Comparison of ENCODE assay signal across 33 cellular contexts in genomic region chr19:50020481-50020880, GRCh38. TPM values are rescaled to one million over a fixed set of nuclear protein-coding genes. Genes with fewer than 3 reads are reported as not detected.
DNase-seq lines count a peak whose midpoint lies in the region; FAIRE-seq and TF ChIP-seq lines count a peak whose summit lies in the region.
"Had no signal": no experiment of that assay in that cellular context is flagged by ENCODE, and none has a peak within 500 bp of the region (broad histone marks: within the 10 kb centered on the region; RNA-seq: fewer than 3 reads in every experiment).

No MANE protein-coding gene starts in this region.

- dilution Hi-C loops in endothelial cell of umbilical vein (cut with MboI; ENCODE audit: extremely low pct_ligation_motif_present, low sequenced_read_pairs), result no loop called here

- peaks cover 62% of the 10 kb centered on the region for H3K36me3 Mint-ChIP-seq in activated T-cell treated with anti-CD3 and anti-CD28 coated beads, Interleukin-2, amount 50 U/mL, for 24 hours (ENCODE audit: low read depth)

- no peaks in the 10 kb centered on the region for H3K27me3 ChIP-seq in endothelial cell of umbilical vein (ENCODE audit: control insufficient read depth in 2 of 2, insufficient read depth in 2 of 2, low read length in 2 of 2)
- H3K27me3 ChIP-seq: BE2C, left lung, upper lobe of right lung had no signal

- TF ChIP-seq POLR2A in endothelial cell of umbilical vein (IDR thresholded peaks at IDR 0.05; ENCODE audit: low read depth, low read length), result no peak

- peaks cover 4 to 6% of the 10 kb centered on the region in 2 experiments for H3K36me3 ChIP-seq in endothelial cell of umbilical vein (ENCODE audit: control insufficient read depth in 2 of 2, extremely low read depth in 1 of 2, insufficient read depth in 2 of 2, low read length in 2 of 2)

- no peak for TF ChIP-seq CTCF in endothelial cell of umbilical vein (IDR thresholded peaks at IDR 0.05; ENCODE audit: extremely low read depth in 1 of 2, insufficient read depth in 1 of 2, low read depth in 1 of 2, low read length in 2 of 2)

- CTCF ChIA-PET in endothelial cell of umbilical vein (lab: Charles Lee), result no interaction called here

- POLR2A ChIA-PET in endothelial cell of umbilical vein (lab: Charles Lee), result no interaction called here

- H4K20me1 ChIP-seq in endothelial cell of umbilical vein (replicated peaks; ENCODE audit: control insufficient read depth, extremely low read depth, insufficient read depth, low read length), result no peaks in the 10 kb centered on the region

- FAIRE-seq in endothelial cell of umbilical vein (lab: Jason Lieb, UNC), result peak; percentile 83
- FAIRE-seq: H1 had no signal

- H3K9ac ChIP-seq in endothelial cell of umbilical vein (replicated peaks; ENCODE audit: extremely low read depth, insufficient read depth, low read length), result no peak overlapping the region

- H3K9me1 ChIP-seq in endothelial cell of umbilical vein (replicated peaks; ENCODE audit: control insufficient read depth, extremely low read depth, insufficient read depth, low read length), result no peaks in the 10 kb centered on the region

- H3K27me3 Mint-ChIP-seq in activated T-cell treated with anti-CD3 and anti-CD28 coated beads, Interleukin-2, amount 50 U/mL, for 24 hours, result no peaks in the 10 kb centered on the region
- H3K27me3 Mint-ChIP-seq: activated naive CD8-positive, alpha-beta T cell treated with anti-CD3 and anti-CD28 coated beads, Interleukin-2, amount 10 ng/mL, durations not matched to agents 7 days and 5 days had no signal

- H2AFZ ChIP-seq in endothelial cell of umbilical vein (ENCODE audit: low read depth, low read length), result no peak overlapping the region

- H3K79me2 ChIP-seq in endothelial cell of umbilical vein (ENCODE audit: control insufficient read depth, insufficient read depth, low read length), result peaks cover 18% of the 10 kb centered on the region

- intact Hi-C loops in endothelial cell of umbilical vein (cut with micrococcal nuclease), result no loop called here

- no TSS peak for BruUV-seq in endothelial cell of umbilical vein (replicated peaks; lab: Mats Ljungman, UMichigan)

- no peak for DNase-seq in activated T-cell treated with anti-CD3 and anti-CD28 coated beads, Interleukin-2, amount 50 U/mL, for 24 hours
- DNase-seq in activated T-cell treated with anti-CD3 and anti-CD28 coated beads, Interleukin-2, amount 50 U/mL, for 1 hour, result no peak
- DNase-seq in NCI-H2196 treated with DMSO at 0.1 percent for 48 hours (lab: John Stamatoyannopoulos, UW; ENCODE audit: unreplicated experiment) (peak; percentile 33), endothelial cell of umbilical vein (ENCODE audit: low read depth, low spot score) (peak; percentile 16), renal cortical epithelial cell (ENCODE audit: low read depth) (peak; percentile 93), activated gamma-delta T cell (lab: John Stamatoyannopoulos, UW) (no peak), NCI-H226 (no peak), NCI-H1694 treated with DMSO at 0.1 percent for 48 hours (lab: John Stamatoyannopoulos, UW) (no peak)
- DNase-seq: activated CD4-positive, CD25-positive, alpha-beta regulatory T cell; activated naive CD8-positive, alpha-beta T cell treated with anti-CD3 and anti-CD28 coated beads, Interleukin-2, amount 10 ng/mL, durations not matched to agents 7 days and 5 days; activated T-cell treated with anti-CD3 and anti-CD28 coated beads, Interleukin-2, amount 50 U/mL, for 4 hours; BE2C; cerebellar nuclear complex; DND-41; KG1; left lung; MV-4-11; naive thymus-derived CD4-positive, alpha-beta T cell; NCI-H146; NCI-H2227 treated with DMSO at 0.1 percent for 48 hours; NCI-H82; OCI-M1; retina; Right ventricle myocardium superior; stimulated activated CD4-positive, alpha-beta T cell treated with anti-CD3 and anti-CD28 coated beads, Interleukin-2, amount 100 ng/mL, for 24 hours; substantia nigra; T1000; upper lobe of right lung had no signal

- H3K4me3 Mint-ChIP-seq in activated T-cell treated with anti-CD3 and anti-CD28 coated beads, Interleukin-2, amount 50 U/mL, for 24 hours, result no peak overlapping the region
- H3K4me3 Mint-ChIP-seq: activated naive CD8-positive, alpha-beta T cell treated with anti-CD3 and anti-CD28 coated beads, Interleukin-2, amount 10 ng/mL, durations not matched to agents 7 days and 5 days; activated T-cell treated with anti-CD3 and anti-CD28 coated beads, Interleukin-2, amount 50 U/mL, for 4 hours had no signal

- peak overlapping the region; percentile 73 for H3K27ac Mint-ChIP-seq in activated T-cell treated with anti-CD3 and anti-CD28 coated beads, Interleukin-2, amount 50 U/mL, for 24 hours
- H3K27ac Mint-ChIP-seq: activated naive CD8-positive, alpha-beta T cell treated with anti-CD3 and anti-CD28 coated beads, Interleukin-2, amount 10 ng/mL, durations not matched to agents 7 days and 5 days had no signal

- H3K9me3 Mint-ChIP-seq in activated T-cell treated with anti-CD3 and anti-CD28 coated beads, Interleukin-2, amount 50 U/mL, for 24 hours, result no peaks in the 10 kb centered on the region
- H3K9me3 Mint-ChIP-seq: activated T-cell treated with anti-CD3 and anti-CD28 coated beads, Interleukin-2, amount 50 U/mL, for 4 hours had no signal

- no peak overlapping the region for H3K27ac ChIP-seq in endothelial cell of umbilical vein (ENCODE audit: insufficient read depth, low read depth, low read length)
- H3K27ac ChIP-seq: epithelial cell of prostate, left lung, upper lobe of right lung had no signal

- peaks cover 38% of the 10 kb centered on the region for H3K4me1 Mint-ChIP-seq in activated T-cell treated with anti-CD3 and anti-CD28 coated beads, Interleukin-2, amount 50 U/mL, for 24 hours (ENCODE audit: low read depth)

- no peak overlapping the region for H3K4me3 ChIP-seq in endothelial cell of umbilical vein (replicated peaks in 1 of 3; ENCODE audit: insufficient read depth in 1 of 3, low read depth in 1 of 3, low read length in 3 of 3)
- H3K4me3 ChIP-seq: left lung, smooth muscle cell, upper lobe of right lung had no signal

- H3K9me3 ChIP-seq in endothelial cell of umbilical vein (replicated peaks; ENCODE audit: control insufficient read depth, insufficient read depth, low read length), result no peaks in the 10 kb centered on the region
- H3K9me3 ChIP-seq: BE2C, left lung, upper lobe of right lung had no signal

- no peak overlapping the region for H3K4me2 ChIP-seq in endothelial cell of umbilical vein (ENCODE audit: insufficient read depth, low read length)
- H3K4me2 ChIP-seq: smooth muscle cell had no signal

- H3K4me1 ChIP-seq in endothelial cell of umbilical vein (ENCODE audit: control insufficient read depth, extremely low read depth, insufficient read depth, low read length), result peaks cover 7% of the 10 kb centered on the region
- H3K4me1 ChIP-seq: BE2C had no signal

TF ChIP-seq in endothelial cell of umbilical vein, 7 proteins besides CTCF, POLR2A, EP300 and RAD21:
- no peak for TF ChIP-seq JUN (IDR thresholded peaks at IDR 0.05; ENCODE audit: borderline replicate concordance, insufficient read depth, insufficient read length, low read depth)
- no peak for TF ChIP-seq GATA2 (IDR thresholded peaks at IDR 0.05; ENCODE audit: insufficient read depth, insufficient read length, low read depth, low read length)
- no peak for TF ChIP-seq POLR2AphosphoS5 (IDR thresholded peaks at IDR 0.05; ENCODE audit: insufficient read depth, low read depth, low read length)
- no peak for TF ChIP-seq MAX (IDR thresholded peaks at IDR 0.05; ENCODE audit: insufficient read depth, insufficient read length)
- no peak for TF ChIP-seq FOS (IDR thresholded peaks at IDR 0.05; ENCODE audit: borderline replicate concordance, insufficient read depth, low read length)
- no peak for TF ChIP-seq MYC (IDR thresholded peaks at IDR 0.05; ENCODE audit: low read depth, low read length)

RNA-seq across cellular contexts. Expression of gene VRK3, which starts 4.7 kb away (rescaled TPM):
- total RNA-seq in endothelial cell of umbilical vein (36.0 and 37.4 TPM in 2 replicates), renal cortical epithelial cell (19.8 and 32.9 TPM in 2 replicates)
- 14.6 and 20.4 TPM in 2 replicates for polyA plus RNA-seq in endothelial cell of umbilical vein
- polyA plus RNA-seq in endothelial cell of umbilical vein (2011; cell fraction: cytosol; rRNA removed), result 28.6 and 30.5 TPM in 2 replicates
- 78.4 and 79.1 TPM in 2 replicates for polyA plus RNA-seq in endothelial cell of umbilical vein (2011; cell fraction: nucleus; rRNA removed)
- 30.9 and 31.6 TPM in 2 replicates for polyA plus RNA-seq in endothelial cell of umbilical vein (2012)
- polyA minus RNA-seq in endothelial cell of umbilical vein, result 18.4 and 25.7 TPM in 2 replicates
- 11.0 TPM for polyA minus RNA-seq in endothelial cell of umbilical vein (2011; cell fraction: cytosol; rRNA and poly(A)+ RNA removed)
- polyA minus RNA-seq in endothelial cell of umbilical vein (2011; cell fraction: nucleus; rRNA and poly(A)+ RNA removed), result 30.5 and 36.1 TPM in 2 replicates

RNA-seq across cellular contexts. Expression of gene ZNF473, which starts 5.3 kb away (rescaled TPM):
- total RNA-seq in endothelial cell of umbilical vein, result 8.1 and 8.7 TPM in 2 replicates
- 3.0 and 3.8 TPM in 2 replicates for polyA plus RNA-seq in endothelial cell of umbilical vein
- 4.0 and 4.1 TPM in 2 replicates for polyA plus RNA-seq in endothelial cell of umbilical vein (2011; cell fraction: cytosol; rRNA removed)
- polyA plus RNA-seq in endothelial cell of umbilical vein (2011; cell fraction: nucleus; rRNA removed), result 7.0 and 8.0 TPM in 2 replicates
- polyA plus RNA-seq in endothelial cell of umbilical vein (2012), result 4.5 and 4.6 TPM in 2 replicates
- polyA minus RNA-seq in endothelial cell of umbilical vein, result 8.0 and 11.0 TPM in 2 replicates
- polyA minus RNA-seq in endothelial cell of umbilical vein (2011; cell fraction: cytosol; rRNA and poly(A)+ RNA removed), result 8.2 TPM
- 4.0 and 6.4 TPM in 2 replicates for polyA minus RNA-seq in endothelial cell of umbilical vein (2011; cell fraction: nucleus; rRNA and poly(A)+ RNA removed)
- 9.0 and 16.1 TPM in 2 replicates for total RNA-seq in renal cortical epithelial cell

RNA-seq across cellular contexts. Expression of gene SIGLEC11, which starts 59.5 kb away (rescaled TPM):
- total RNA-seq in endothelial cell of umbilical vein (not detected in 2 replicates), renal cortical epithelial cell (not detected in 2 replicates)
- not detected in 2 replicates for polyA plus RNA-seq in endothelial cell of umbilical vein
- polyA plus RNA-seq in endothelial cell of umbilical vein (2011; cell fraction: cytosol; rRNA removed), result not detected in 2 replicates
- polyA plus RNA-seq in endothelial cell of umbilical vein (2011; cell fraction: nucleus; rRNA removed), result not detected in 2 replicates
- polyA plus RNA-seq in endothelial cell of umbilical vein (2012), result not detected in 2 replicates
- not detected in 2 replicates for polyA minus RNA-seq in endothelial cell of umbilical vein
- not detected for polyA minus RNA-seq in endothelial cell of umbilical vein (2011; cell fraction: cytosol; rRNA and poly(A)+ RNA removed)
- polyA minus RNA-seq in endothelial cell of umbilical vein (2011; cell fraction: nucleus; rRNA and poly(A)+ RNA removed), result not detected in 2 replicates
- total RNA-seq: A673; activated naive CD8-positive, alpha-beta T cell treated with anti-CD3 and anti-CD28 coated beads, Interleukin-2, amount 10 ng/mL, durations not matched to agents 7 days and 5 days; activated T-cell treated with anti-CD3 and anti-CD28 coated beads, Interleukin-2, amount 50 U/mL, for 4 hours; H1; HT1080; smooth muscle cell had no signal
- polyA plus RNA-seq: naive thymus-derived CD4-positive, alpha-beta T cell; smooth muscle cell had no signal

Comparison
In these comparisons a context has a peak if more than half of its experiments do, and no peak if none do; other contexts are left out.
1. DNase-seq: peak in NCI-H2196 treated with DMSO at 0.1 percent for 48 hours (single experiment), endothelial cell of umbilical vein (single experiment) and renal cortical epithelial cell (single experiment); none in activated T-cell treated with anti-CD3 and anti-CD28 coated beads, Interleukin-2, amount 50 U/mL, for 24 hours (single experiment), activated T-cell treated with anti-CD3 and anti-CD28 coated beads, Interleukin-2, amount 50 U/mL, for 1 hour (single experiment), activated gamma-delta T cell (single experiment), NCI-H226 (single experiment) and NCI-H1694 treated with DMSO at 0.1 percent for 48 hours (single experiment).